2 cellular contexts compared by ENCODE assay signal in genomic region chr3:12294885-12295580, GRCh38.
TF ChIP-seq lines count a peak whose summit lies in the region.

No MANE protein-coding gene starts in this region.

TF ChIP-seq in IMR-90, 13 proteins besides CTCF, POLR2A, EP300 and RAD21:
- peak; percentile 89 for TF ChIP-seq BHLHE40 (IDR thresholded peaks at IDR 0.05; ENCODE audit: low read depth, low read length)
- peak; percentile 81 for TF ChIP-seq CEBPB (IDR thresholded peaks at IDR 0.05; ENCODE audit: low read depth, low read length)
- TF ChIP-seq FOS (IDR thresholded peaks at IDR 0.05; ENCODE audit: low read depth, low read length): peak; percentile 72
- no peak for TF ChIP-seq SMC3 (IDR thresholded peaks at IDR 0.05; ENCODE audit: low read depth, low read length)
- no peak for TF ChIP-seq RCOR1 (IDR thresholded peaks at IDR 0.05; ENCODE audit: insufficient replicate concordance, low read length)
- peak; percentile 52; the same call in 1 of the 2 replicates for TF ChIP-seq NFE2L2 (IDR thresholded peaks at IDR 0.05; ENCODE audit: low read depth, low read length)
- TF ChIP-seq, protein P1, sequence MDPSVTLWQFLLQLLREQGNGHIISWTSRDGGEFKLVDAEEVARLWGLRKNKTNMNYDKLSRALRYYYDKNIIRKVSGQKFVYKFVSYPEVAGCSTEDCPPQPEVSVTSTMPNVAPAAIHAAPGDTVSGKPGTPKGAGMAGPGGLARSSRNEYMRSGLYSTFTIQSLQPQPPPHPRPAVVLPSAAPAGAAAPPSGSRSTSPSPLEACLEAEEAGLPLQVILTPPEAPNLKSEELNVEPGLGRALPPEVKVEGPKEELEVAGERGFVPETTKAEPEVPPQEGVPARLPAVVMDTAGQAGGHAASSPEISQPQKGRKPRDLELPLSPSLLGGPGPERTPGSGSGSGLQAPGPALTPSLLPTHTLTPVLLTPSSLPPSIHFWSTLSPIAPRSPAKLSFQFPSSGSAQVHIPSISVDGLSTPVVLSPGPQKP (IDR thresholded peaks at IDR 0.05; ENCODE audit: borderline replicate concordance, low read depth, low read length): no peak
- no peak for TF ChIP-seq MAZ (IDR thresholded peaks at IDR 0.05; ENCODE audit: borderline replicate concordance, low read depth, low read length)
- TF ChIP-seq, protein P2, sequence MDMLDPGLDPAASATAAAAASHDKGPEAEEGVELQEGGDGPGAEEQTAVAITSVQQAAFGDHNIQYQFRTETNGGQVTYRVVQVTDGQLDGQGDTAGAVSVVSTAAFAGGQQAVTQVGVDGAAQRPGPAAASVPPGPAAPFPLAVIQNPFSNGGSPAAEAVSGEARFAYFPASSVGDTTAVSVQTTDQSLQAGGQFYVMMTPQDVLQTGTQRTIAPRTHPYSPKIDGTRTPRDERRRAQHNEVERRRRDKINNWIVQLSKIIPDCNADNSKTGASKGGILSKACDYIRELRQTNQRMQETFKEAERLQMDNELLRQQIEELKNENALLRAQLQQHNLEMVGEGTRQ (IDR thresholded peaks at IDR 0.05; ENCODE audit: low read depth, low read length): peak; percentile 55
- TF ChIP-seq MAFK (IDR thresholded peaks at IDR 0.05; ENCODE audit: low read depth, low read length): peak; percentile 48
- no peak for TF ChIP-seq CHD1 (IDR thresholded peaks at IDR 0.05; ENCODE audit: low read depth, low read length)
- TF ChIP-seq RFX5 (IDR thresholded peaks at IDR 0.05; ENCODE audit: low read depth, low read length): no peak
- no peak for TF ChIP-seq MXI1 (IDR thresholded peaks at IDR 0.05; ENCODE audit: borderline replicate concordance, low read depth, low read length)

TF ChIP-seq in GM23338, 12 proteins besides CTCF, POLR2A, EP300 and RAD21:
- TF ChIP-seq POLR2AphosphoS5 (IDR thresholded peaks at IDR 0.05; ENCODE audit: low read depth) (no peak), CREB1 (CRISPR knock-in tag; IDR thresholded peaks at IDR 0.05; ENCODE audit: low read depth) (no peak), JUNB (IDR thresholded peaks at IDR 0.05; ENCODE audit: unreplicated experiment) (no peak)
TF ChIP-seq in GM23338: peak in this region for 0.
